Comparison of ENCODE assay signal across 1 cellular context in genomic region chr18:47846431-47846830, GRCh38.
TF ChIP-seq lines count a peak whose summit lies in the region.

No MANE protein-coding gene starts in this region.

TF ChIP-seq in WTC11, 78 proteins besides CTCF, POLR2A, EP300 and RAD21 (continued from another document):
- TF ChIP-seq AR (CRISPR knock-in tag; IDR thresholded peaks at IDR 0.05) = no peak
- no peak for TF ChIP-seq FOXP4 (CRISPR knock-in tag; IDR thresholded peaks at IDR 0.05)
